ENCODE assay signal across 24 cellular contexts in genomic region chr4:38001927-38002326, GRCh38. TPM values are rescaled to one million over a fixed set of nuclear protein-coding genes. Genes with fewer than 3 reads are reported as not detected.
"Had no signal": no experiment of that assay in that cellular context is flagged by ENCODE, and none has a peak within 500 bp of the region (broad histone marks: within the 10 kb centered on the region; RNA-seq: fewer than 3 reads in every experiment).

No MANE protein-coding gene starts in this region.

- H3K4me3 Mint-ChIP-seq: activated CD4-positive, alpha-beta T cell treated with anti-CD3 and anti-CD28 coated beads for 36 hours; activated naive CD8-positive, alpha-beta T cell treated with anti-CD3 and anti-CD28 coated beads, Interleukin-2, amount 10 ng/mL, durations not matched to agents 7 days and 5 days; activated T-helper 1 cell treated with anti-CD3 and anti-CD28 coated beads, Interleukin-12 subunit alpha, Interleukin-12 subunit beta, Interleukin-2, Interleukin-4 antibody, amounts not matched to agents 30 ng/mL and 10 ng/mL and 1 ng/mL, durations not matched to agents 14 hours and 24 hours and 36 hours; mesothelial cell of epicardium; neural crest cell; stimulated activated naive CD8-positive, alpha-beta T cell treated with anti-CD3 and anti-CD28 coated beads, Interleukin-15, Interleukin-2, amounts not matched to agents 100 ng/mL and 50 ng/mL, for 24 hours had no signal

- H3K27me3 Mint-ChIP-seq: activated CD4-positive, alpha-beta T cell treated with anti-CD3 and anti-CD28 coated beads for 36 hours; activated naive CD8-positive, alpha-beta T cell treated with anti-CD3 and anti-CD28 coated beads, Interleukin-2, amount 10 ng/mL, durations not matched to agents 7 days and 5 days; progenitor cell of endocrine pancreas; stimulated activated naive CD8-positive, alpha-beta T cell treated with anti-CD3 and anti-CD28 coated beads, Interleukin-15, Interleukin-2, amounts not matched to agents 100 ng/mL and 50 ng/mL, for 24 hours had no signal

- ATAC-seq: activated CD4-positive, alpha-beta T cell treated with anti-CD3 and anti-CD28 coated beads for 36 hours; body of pancreas; left cardiac atrium had no signal

- H3K36me3 Mint-ChIP-seq: mesothelial cell of epicardium had no signal

- H3K4me3 ChIP-seq: body of pancreas, suprapubic skin, transverse colon had no signal

- H3K9me3 ChIP-seq: body of pancreas, suprapubic skin, transverse colon had no signal

- H3K9me3 Mint-ChIP-seq: activated naive CD8-positive, alpha-beta T cell treated with anti-CD3 and anti-CD28 coated beads, Interleukin-2, amount 10 ng/mL, durations not matched to agents 7 days and 5 days; activated T-helper 1 cell treated with anti-CD3 and anti-CD28 coated beads, Interleukin-12 subunit alpha, Interleukin-12 subunit beta, Interleukin-2, Interleukin-4 antibody, amounts not matched to agents 30 ng/mL and 10 ng/mL and 1 ng/mL, durations not matched to agents 14 hours and 24 hours and 36 hours; mesothelial cell of epicardium; neural crest cell; stimulated activated naive CD8-positive, alpha-beta T cell treated with anti-CD3 and anti-CD28 coated beads, Interleukin-15, Interleukin-2, amounts not matched to agents 100 ng/mL and 50 ng/mL, for 24 hours had no signal

- H3K36me3 ChIP-seq: suprapubic skin, transverse colon had no signal

- H3K27me3 ChIP-seq: body of pancreas, foreskin keratinocyte, suprapubic skin, transverse colon had no signal

- H3K27ac ChIP-seq: body of pancreas, foreskin keratinocyte, suprapubic skin had no signal

- H3K27ac Mint-ChIP-seq: activated CD4-positive, alpha-beta T cell treated with anti-CD3 and anti-CD28 coated beads for 36 hours; activated naive CD8-positive, alpha-beta T cell treated with anti-CD3 and anti-CD28 coated beads, Interleukin-2, amount 10 ng/mL, durations not matched to agents 7 days and 5 days; activated T-helper 1 cell treated with anti-CD3 and anti-CD28 coated beads, Interleukin-12 subunit alpha, Interleukin-12 subunit beta, Interleukin-2, Interleukin-4 antibody, amounts not matched to agents 30 ng/mL and 10 ng/mL and 1 ng/mL, durations not matched to agents 14 hours and 24 hours and 36 hours; mesothelial cell of epicardium; progenitor cell of endocrine pancreas; stimulated activated naive CD8-positive, alpha-beta T cell treated with anti-CD3 and anti-CD28 coated beads, Interleukin-15, Interleukin-2, amounts not matched to agents 100 ng/mL and 50 ng/mL, for 24 hours had no signal

- DNase-seq: activated CD4-positive, alpha-beta T cell treated with anti-CD3 and anti-CD28 coated beads for 36 hours; activated CD4-positive, alpha-beta T cell treated with anti-CD3 and anti-CD28 coated beads, Interleukin-2, amount 50 U/mL, for 48 hours; activated naive CD8-positive, alpha-beta T cell treated with anti-CD3 and anti-CD28 coated beads, Interleukin-2, amount 10 ng/mL, durations not matched to agents 7 days and 5 days; activated T-cell treated with anti-CD3 and anti-CD28 coated beads for 4 hours; amygdala; body of pancreas; foreskin keratinocyte; glutamatergic neuron; hippocampal formation; left cardiac atrium; stimulated activated CD4-positive, alpha-beta T cell treated with anti-CD3 and anti-CD28 coated beads, Interleukin-2, amount 100 ng/mL, for 24 hours; SW 1271; T-helper 2 cell; transverse colon had no signal

RNA-seq across cellular contexts. Expression of gene PTTG2, which starts 41.7 kb away (rescaled TPM):
- total RNA-seq: activated CD4-positive, alpha-beta T cell treated with anti-CD3 and anti-CD28 coated beads for 36 hours; dermis microvascular lymphatic vessel endothelial cell; epithelial cell of proximal tubule; fibroblast of lung; foreskin keratinocyte; lower leg skin; mesothelial cell of epicardium; neural crest cell; progenitor cell of endocrine pancreas; suprapubic skin had no signal
- polyA plus RNA-seq: fibroblast of lung, foreskin keratinocyte had no signal
